Comparison of ENCODE assay signal across 8 cellular contexts in genomic region chr3:9649791-9650521, GRCh38. TPM values are rescaled to one million over a fixed set of nuclear protein-coding genes. Genes with fewer than 3 reads are reported as not detected.
DNase-seq lines count a peak whose midpoint lies in the region; ATAC-seq and TF ChIP-seq lines count a peak whose summit lies in the region.

No MANE protein-coding gene starts in this region.

- 9 to 19% methylated on average over 13 of the region's 13 CpGs for WGBS in body of pancreas, 2 donors
- WGBS in thymus = 9% methylated on average over 13 of the region's 13 CpGs

- H3K4me3 ChIP-seq in AG04450 (ENCODE audit: low read depth, low read length) = peak overlapping the region; percentile 98
- H3K4me3 ChIP-seq in body of pancreas = peak overlapping the region; percentile 97 to 98
- peak overlapping the region; percentile 83 for H3K4me3 ChIP-seq in thymus (ENCODE audit: low read length)

- ATAC-seq in GM21447 (IDR thresholded peaks at IDR 0.05; ENCODE audit: unreplicated experiment) (peak; percentile 43), body of pancreas (no peak), left colon (peak; percentile 12)

- CTCF ChIA-PET in AG04450 (lab: Charles Lee) = interaction anchor here (0.5 to 1.0 kb wide), 4 partner anchors 145 to 673 kb away, joined by 3 to 5 read pairs (median 4); no protein-coding TSS in a partner anchor

- POLR2A ChIA-PET in AG04450 (lab: Yijun Ruan, JAX) = interaction anchor here (0.6 to 1.3 kb wide), 2 partner anchors 253 to 322 kb away, joined by 3 to 6 read pairs; partner anchors contain the start of gene SETD5

- H3K36me3 ChIP-seq in body of pancreas (replicated peaks in 1 of 2; ENCODE audit: insufficient read depth in 1 of 2, low read depth in 2 of 2) = peaks cover 0 to 20% of the 10 kb centered on the region in 2 donors
- peaks cover 33% of the 10 kb centered on the region for H3K36me3 ChIP-seq in thymus (ENCODE audit: control insufficient read depth, insufficient read depth)

- peaks cover 13% of the 10 kb centered on the region for H3K4me1 ChIP-seq in body of pancreas
- peaks cover 12% of the 10 kb centered on the region for H3K4me1 ChIP-seq in thymus (ENCODE audit: control insufficient read depth, insufficient read depth, low read length)

- no peaks in the 10 kb centered on the region; the same call in 1 of the 2 replicates for H3K9me3 ChIP-seq in AG04450 (ENCODE audit: control insufficient read depth, insufficient read depth, low read length)
- no peaks in the 10 kb centered on the region for H3K9me3 ChIP-seq in body of pancreas
- no peaks in the 10 kb centered on the region for H3K9me3 ChIP-seq in thymus (ENCODE audit: control insufficient read depth)

- DNase-seq in AG04450 (ENCODE audit: low read depth, low spot score) (no peak), MV-4-11 (lab: John Stamatoyannopoulos, UW) (peak; percentile 96), body of pancreas (peak in 1 of 4 donors; percentile 19), left colon (no peak), NCI-H82 treated with DMSO at 0.1 percent for 48 hours (lab: John Stamatoyannopoulos, UW; ENCODE audit: unreplicated experiment) (no peak), NCI-H1417 treated with DMSO at 0.1 percent for 48 hours (lab: John Stamatoyannopoulos, UW) (no peak)

- intact Hi-C loops in body of pancreas (cut with DNase I) (no loop called here), left colon (cut with DNase I, micrococcal nuclease) (loop anchor here in 1 of 2 donors (10.0 kb wide), 1 partner anchor 295 kb away; no protein-coding TSS in a partner anchor)

- TF ChIP-seq CTCF in AG04450 (IDR thresholded peaks at IDR 0.05; ENCODE audit: low read depth, low read length) (no peak), body of pancreas (IDR thresholded peaks at IDR 0.05) (no peak)

- no peaks in the 10 kb centered on the region for H3K27me3 ChIP-seq in AG04450 (ENCODE audit: control insufficient read depth, insufficient read depth, low read length)
- no peaks in the 10 kb centered on the region for H3K27me3 ChIP-seq in body of pancreas
- H3K27me3 ChIP-seq in thymus (ENCODE audit: control insufficient read depth, insufficient read depth) = no peaks in the 10 kb centered on the region

- H3K27ac ChIP-seq in AG04450 (ENCODE audit: low read depth, low read length) (no peak overlapping the region), body of pancreas (peak overlapping the region in 3 of 4 donors; percentile 57 to 82 (median 62)), thymus (ENCODE audit: low read depth) (peak overlapping the region; percentile 80)

- TF ChIP-seq POLR2A in body of pancreas (IDR thresholded peaks at IDR 0.05) = no peak

RNA-seq across cellular contexts. Expression of gene MTMR14, which starts 0.7 kb away (rescaled TPM):
- 30.3 and 30.5 TPM in 2 replicates for polyA plus RNA-seq in AG04450 (2011; rRNA removed)
- 32.0 and 41.0 TPM in 2 replicates for polyA minus RNA-seq in AG04450 (2011; rRNA and poly(A)+ RNA removed)
- 10 to 100 TPM; 15.2 to 16.3 TPM for total RNA-seq in body of pancreas
- 10 to 100 TPM; 38.1 to 44.5 TPM for total RNA-seq in left colon
- 35.3 TPM for polyA plus RNA-seq in thymus

RNA-seq across cellular contexts. Expression of gene CPNE9, which starts 53.7 kb away (rescaled TPM):
- polyA plus RNA-seq in AG04450 (2011; rRNA removed) = not detected in 2 replicates
- not detected in 2 replicates for polyA minus RNA-seq in AG04450 (2011; rRNA and poly(A)+ RNA removed)
- not detected for total RNA-seq in body of pancreas
- not detected for total RNA-seq in left colon
- 0.27 TPM for polyA plus RNA-seq in thymus
